In the genomic region with DNA sequence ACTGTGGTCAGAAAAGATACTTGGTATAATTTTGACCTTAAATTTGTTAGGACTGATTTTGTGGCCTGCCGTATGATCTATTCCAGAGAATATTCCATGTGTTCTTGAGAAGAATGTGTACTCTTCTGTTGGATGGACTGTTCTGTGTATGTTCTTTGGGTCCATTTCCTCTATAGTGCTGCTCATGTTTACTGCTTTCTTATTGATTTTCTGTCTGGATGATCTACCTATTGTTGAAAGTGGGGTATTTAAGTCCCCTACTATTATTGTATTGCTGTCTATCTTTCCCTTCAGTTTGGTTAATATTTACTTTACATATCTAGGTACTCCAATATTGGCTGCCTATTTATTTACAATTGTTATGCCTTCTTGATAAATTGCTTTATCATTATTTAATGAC, we compare ENCODE assay signal across 30 cellular contexts.
"Had no signal": no experiment of that assay in that cellular context is flagged by ENCODE, and none has a peak within 500 bp of the region (broad histone marks: within the 10 kb centered on the region; RNA-seq: fewer than 3 reads in every experiment).

No MANE protein-coding gene starts in this region.

- H3K9ac ChIP-seq: neural progenitor cell had no signal

- FAIRE-seq: islet of Langerhans, urothelium cell line had no signal

- H3K4me1 ChIP-seq: left ventricle myocardium inferior, neural progenitor cell, prostate gland, stomach, testis, thyroid gland, transverse colon, upper lobe of right lung had no signal

- H2AFZ ChIP-seq: neural progenitor cell had no signal

- DNase-seq: hypothalamus; immature natural killer cell; left ventricle myocardium inferior; mesendoderm; naive B cell; natural killer cell; nephron progenitor cell; occipital lobe; ovary; retina; right cardiac atrium; stimulated activated CD4-positive, alpha-beta T cell treated with anti-CD3 and anti-CD28 coated beads, Interleukin-12 subunit alpha, Interleukin-12 subunit beta, amount 100 ng/mL, for 4 hours; stimulated activated CD4-positive, alpha-beta T cell treated with anti-CD3 and anti-CD28 coated beads, Interleukin-15, amount 100 ng/mL, for 24 hours; stimulated activated CD4-positive, alpha-beta T cell treated with anti-CD3 and anti-CD28 coated beads, Interleukin-2, amount 100 ng/mL, for 24 hours; stimulated activated CD4-positive, alpha-beta T cell treated with anti-CD3 and anti-CD28 coated beads, Interleukin-4, amount 100 ng/mL, for 1 hour; stimulated activated naive B cell treated with anti-CD40 and anti-IgM and Interleukin-4, amounts not matched to agents 10 μg/mL and 1 μg/mL and 100 μg/mL, for 72 hours; stimulated activated naive CD8-positive, alpha-beta T cell treated with anti-CD3 and anti-CD28 coated beads, Interleukin-15, Interleukin-2, amounts not matched to agents 100 U/mL and 50 U/mL, for 24 hours; stomach; testis; thyroid gland; transverse colon; upper lobe of right lung had no signal

- H3K27ac ChIP-seq: left ventricle myocardium inferior, neural progenitor cell, neutrophil, ovary, prostate gland, skin epidermis, stomach, testis, thyroid gland, transverse colon, upper lobe of right lung had no signal

- H3K4me3 ChIP-seq: left ventricle myocardium inferior, lung, neural progenitor cell, ovary, prostate gland, skin epidermis, stomach, testis, thyroid gland, transverse colon, upper lobe of right lung had no signal

- H3K27me3 ChIP-seq: neural progenitor cell, neutrophil, ovary, stomach, testis, thyroid gland, transverse colon, upper lobe of right lung had no signal

- ATAC-seq: natural killer cell; right cardiac atrium; sciatic nerve; stimulated activated naive B cell treated with anti-CD40 and anti-IgM and Interleukin-4, amounts not matched to agents 10 μg/mL and 1 μg/mL and 100 μg/mL, for 72 hours; stimulated activated naive CD8-positive, alpha-beta T cell treated with anti-CD3 and anti-CD28 coated beads, Interleukin-15, Interleukin-2, amounts not matched to agents 100 U/mL and 50 U/mL, for 24 hours; upper lobe of right lung had no signal

- H3K9me3 ChIP-seq: neutrophil, ovary, prostate gland, testis, thyroid gland, upper lobe of right lung had no signal

- H3K36me3 ChIP-seq: left ventricle myocardium inferior, neural progenitor cell, neutrophil, ovary, prostate gland, stomach, thyroid gland, transverse colon, upper lobe of right lung had no signal

- H3K4me2 ChIP-seq: neural progenitor cell had no signal
